ENCODE assay signal across 13 cellular contexts in the genomic region with DNA sequence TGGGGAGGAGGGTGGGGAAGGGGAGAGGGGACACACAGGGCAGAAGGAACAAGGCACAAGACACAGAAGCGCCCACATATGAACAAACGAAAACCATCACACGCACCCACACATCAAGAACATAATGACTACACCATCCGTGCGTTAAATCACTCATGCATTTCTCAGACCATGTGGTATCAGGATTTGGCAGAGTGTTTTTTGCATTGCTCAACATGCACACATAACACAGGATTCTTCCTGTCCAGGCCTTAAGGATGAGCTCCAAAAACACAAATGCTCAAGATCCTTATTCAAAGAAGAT.
A peak's percentile ranks its signal among the peaks of the same experiment; 100 is the strongest.
DNase-seq lines count a peak whose midpoint lies in the region; ATAC-seq and TF ChIP-seq lines count a peak whose summit lies in the region.
"Had no signal": no experiment of that assay in that cellular context is flagged by ENCODE, and none has a peak within 500 bp of the region (broad histone marks: within the 10 kb centered on the region; RNA-seq: fewer than 3 reads in every experiment).

No MANE protein-coding gene starts in this region.

- H3K27me3 ChIP-seq in CD4-positive, CD25-positive, alpha-beta regulatory T cell (ENCODE audit: control insufficient read depth, insufficient read depth, low read length), result no peaks in the 10 kb centered on the region
- no peaks in the 10 kb centered on the region for H3K27me3 ChIP-seq in osteoblast (ENCODE audit: insufficient read depth, low read length)
- H3K27me3 ChIP-seq: breast epithelium had no signal

- no peaks in the 10 kb centered on the region for H3K9me3 ChIP-seq in CD4-positive, CD25-positive, alpha-beta regulatory T cell (ENCODE audit: control insufficient read depth in 2 of 2, low read length in 2 of 2)
- H3K9me3 ChIP-seq in osteoblast (ENCODE audit: low read depth, low read length), result no peaks in the 10 kb centered on the region
- H3K9me3 ChIP-seq: breast epithelium had no signal

- H2AFZ ChIP-seq in osteoblast (ENCODE audit: low read length), result no peak overlapping the region

- peaks cover 0 to 8% (median 0%) of the 10 kb centered on the region in 4 donors for H3K4me1 Mint-ChIP-seq in CD4-positive, CD25-positive, alpha-beta regulatory T cell
- H3K4me1 Mint-ChIP-seq in activated naive CD8-positive, alpha-beta T cell treated with anti-CD3 and anti-CD28 coated beads, Interleukin-2, amount 50 U/mL, for 24 hours, result peaks cover 7% of the 10 kb centered on the region

- no peak for DNase-seq in CD4-positive, CD25-positive, alpha-beta regulatory T cell
- no peak for DNase-seq in activated naive CD8-positive, alpha-beta T cell treated with anti-CD3 and anti-CD28 coated beads, Interleukin-2, amount 50 U/mL, for 24 hours
- no peak for DNase-seq in osteoblast (ENCODE audit: insufficient read length, low spot score, missing footprints)
- no peak for DNase-seq in retina
- no peak for DNase-seq in GF-D8 (lab: John Stamatoyannopoulos, UW)
- DNase-seq in NCI-H2029 treated with DMSO at 0.1 percent for 48 hours (lab: John Stamatoyannopoulos, UW), result no peak
- DNase-seq: DMS53, mesendoderm, NCI-H187 treated with DMSO at 0.1 percent for 48 hours had no signal

- H3K9me3 Mint-ChIP-seq in CD4-positive, CD25-positive, alpha-beta regulatory T cell, result peaks cover 0 to 2% (median 0%) of the 10 kb centered on the region in 7 donors
- H3K9me3 Mint-ChIP-seq in activated naive CD8-positive, alpha-beta T cell treated with anti-CD3 and anti-CD28 coated beads, Interleukin-2, amount 50 U/mL, for 24 hours, result no peaks in the 10 kb centered on the region

- no peaks in the 10 kb centered on the region for H3K36me3 ChIP-seq in CD4-positive, CD25-positive, alpha-beta regulatory T cell (ENCODE audit: control insufficient read depth, insufficient read depth, low read length)
- H3K36me3 ChIP-seq in osteoblast (ENCODE audit: insufficient read depth, low read length), result no peaks in the 10 kb centered on the region
- H3K36me3 ChIP-seq: breast epithelium had no signal

- no peaks in the 10 kb centered on the region for H3K36me3 Mint-ChIP-seq in CD4-positive, CD25-positive, alpha-beta regulatory T cell
- H3K36me3 Mint-ChIP-seq in activated naive CD8-positive, alpha-beta T cell treated with anti-CD3 and anti-CD28 coated beads, Interleukin-2, amount 50 U/mL, for 24 hours (ENCODE audit: low read depth), result no peaks in the 10 kb centered on the region

- H4K20me1 ChIP-seq in osteoblast (ENCODE audit: insufficient read depth, low read length), result no peaks in the 10 kb centered on the region

- peak overlapping the region; percentile 79 for H3K4me3 ChIP-seq in CD4-positive, CD25-positive, alpha-beta regulatory T cell (ENCODE audit: low read depth, low read length)
- no peak overlapping the region for H3K4me3 ChIP-seq in osteoblast (ENCODE audit: insufficient read depth, low read length)
- H3K4me3 ChIP-seq: breast epithelium, skin epidermis had no signal

- ATAC-seq in CD4-positive, CD25-positive, alpha-beta regulatory T cell (ENCODE audit: low read depth in 2 of 2), result no peak
- peak; percentile 76 for ATAC-seq in GM18867 (IDR thresholded peaks at IDR 0.05; ENCODE audit: unreplicated experiment)
- ATAC-seq in HG03045 (IDR thresholded peaks at IDR 0.05; ENCODE audit: unreplicated experiment), result peak; percentile 61
- ATAC-seq in activated naive CD8-positive, alpha-beta T cell treated with anti-CD3 and anti-CD28 coated beads, Interleukin-2, amount 50 U/mL, for 24 hours, result peak; percentile 59

- H3K27ac Mint-ChIP-seq in CD4-positive, CD25-positive, alpha-beta regulatory T cell, result peak overlapping the region; percentile 47 to 94 (median 69)
- H3K27ac Mint-ChIP-seq in activated naive CD8-positive, alpha-beta T cell treated with anti-CD3 and anti-CD28 coated beads, Interleukin-2, amount 50 U/mL, for 24 hours, result no peak overlapping the region

- no peaks in the 10 kb centered on the region for H3K79me2 ChIP-seq in osteoblast (ENCODE audit: insufficient read depth, low read length)

- H3K4me1 ChIP-seq in CD4-positive, CD25-positive, alpha-beta regulatory T cell (ENCODE audit: control insufficient read depth, insufficient read depth, low read length, poor library complexity, severe bottlenecking), result no peaks in the 10 kb centered on the region
- H3K4me1 ChIP-seq in osteoblast (ENCODE audit: insufficient read depth, low read length), result no peaks in the 10 kb centered on the region
- H3K4me1 ChIP-seq: breast epithelium had no signal

- H3K4me3 Mint-ChIP-seq in CD4-positive, CD25-positive, alpha-beta regulatory T cell, result peak overlapping the region; percentile 43 to 77 (median 72)
- peak overlapping the region; percentile 15 for H3K4me3 Mint-ChIP-seq in activated naive CD8-positive, alpha-beta T cell treated with anti-CD3 and anti-CD28 coated beads, Interleukin-2, amount 50 U/mL, for 24 hours

- H3K4me2 ChIP-seq in osteoblast (ENCODE audit: insufficient read depth, low read length), result no peak overlapping the region

- TF ChIP-seq CTCF in osteoblast (IDR thresholded peaks at IDR 0.05; ENCODE audit: extremely low read depth, low read depth, low read length), result no peak

- no peak overlapping the region for H3K27ac ChIP-seq in CD4-positive, CD25-positive, alpha-beta regulatory T cell (ENCODE audit: insufficient read depth, low read length, poor library complexity, severe bottlenecking)
- no peak overlapping the region for H3K27ac ChIP-seq in osteoblast (ENCODE audit: low read depth, low read length)
- H3K27ac ChIP-seq: breast epithelium had no signal

- peaks cover 6% of the 10 kb centered on the region for H3K27me3 Mint-ChIP-seq in CD4-positive, CD25-positive, alpha-beta regulatory T cell
- H3K27me3 Mint-ChIP-seq in activated naive CD8-positive, alpha-beta T cell treated with anti-CD3 and anti-CD28 coated beads, Interleukin-2, amount 50 U/mL, for 24 hours, result peaks cover 5% of the 10 kb centered on the region

Comparison
In these comparisons a context has a peak if more than half of its experiments do, and no peak if none do; other contexts are left out.
1. ATAC-seq: peak in GM18867 (single experiment), HG03045 (single experiment) and activated naive CD8-positive, alpha-beta T cell treated with anti-CD3 and anti-CD28 coated beads, Interleukin-2, amount 50 U/mL, for 24 hours (single experiment); none in CD4-positive, CD25-positive, alpha-beta regulatory T cell (0 of 2).